ENCODE assay signal across 24 cellular contexts in genomic region chr2:204896146-204896545, GRCh38.
"Had no signal": no experiment of that assay in that cellular context is flagged by ENCODE, and none has a peak within 500 bp of the region (broad histone marks: within the 10 kb centered on the region; RNA-seq: fewer than 3 reads in every experiment).

No MANE protein-coding gene starts in this region.

- H3K4me3 Mint-ChIP-seq: activated CD4-positive, alpha-beta memory T cell treated with anti-CD3 and anti-CD28 coated beads, Interleukin-2, amount 10 ng/mL, durations not matched to agents 7 days and 5 days; activated CD4-positive, alpha-beta T cell treated with anti-CD3 and anti-CD28 coated beads, Interleukin-2, amount 10 ng/mL, durations not matched to agents 24 days and 14 days; activated T-helper 1 cell treated with anti-CD3 and anti-CD28 coated beads, Interleukin-12 subunit alpha, Interleukin-12 subunit beta, Interleukin-2, Interleukin-4 antibody, amounts not matched to agents 30 ng/mL and 10 ng/mL and 1 ng/mL, durations not matched to agents 14 hours and 24 hours and 36 hours; brain; memory B cell; natural killer cell treated with Interleukin-12 subunit alpha and Interleukin-12 subunit beta and Interleukin-15 and Interleukin-18, amount 100 ng/mL, for 72 hours; stimulated activated memory B cell treated with anti-CD40 and anti-IgM and Interleukin-4, amounts not matched to agents 10 μg/mL and 1 μg/mL and 100 μg/mL, for 72 hours had no signal

- FAIRE-seq: keratinocyte, urothelium cell line had no signal

- DNase-seq: activated CD4-positive, alpha-beta memory T cell treated with anti-CD3 and anti-CD28 coated beads, Interleukin-2, amount 10 ng/mL, durations not matched to agents 7 days and 5 days; activated CD4-positive, alpha-beta T cell treated with anti-CD3 and anti-CD28 coated beads, Interleukin-2, amount 10 ng/mL, durations not matched to agents 24 days and 14 days; activated CD4-positive, CD25-positive, alpha-beta regulatory T cell; activated gamma-delta T cell; activated naive CD4-positive, alpha-beta T cell treated with anti-CD3 and anti-CD28 coated beads, Interleukin-2, amount 50 U/mL, for 16 hours; aorta; caudate nucleus; dermis blood vessel endothelial cell; effector memory CD4-positive, alpha-beta T cell; foreskin keratinocyte; left colon; retina; sigmoid colon; stimulated activated CD4-positive, alpha-beta T cell treated with anti-CD3 and anti-CD28 coated beads, Interleukin-15, amount 100 ng/mL, for 24 hours; transverse colon had no signal

- H3K4me3 ChIP-seq: sigmoid colon, smooth muscle cell, transverse colon had no signal

- H3K27ac Mint-ChIP-seq: activated CD4-positive, alpha-beta memory T cell treated with anti-CD3 and anti-CD28 coated beads, Interleukin-2, amount 10 ng/mL, durations not matched to agents 7 days and 5 days; activated CD4-positive, alpha-beta T cell treated with anti-CD3 and anti-CD28 coated beads, Interleukin-2, amount 10 ng/mL, durations not matched to agents 24 days and 14 days; activated T-helper 1 cell treated with anti-CD3 and anti-CD28 coated beads, Interleukin-12 subunit alpha, Interleukin-12 subunit beta, Interleukin-2, Interleukin-4 antibody, amounts not matched to agents 30 ng/mL and 10 ng/mL and 1 ng/mL, durations not matched to agents 14 hours and 24 hours and 36 hours; brain; memory B cell; natural killer cell treated with Interleukin-12 subunit alpha and Interleukin-12 subunit beta and Interleukin-15 and Interleukin-18, amount 100 ng/mL, for 72 hours; progenitor cell of endocrine pancreas; stimulated activated memory B cell treated with anti-CD40 and anti-IgM and Interleukin-4, amounts not matched to agents 10 μg/mL and 1 μg/mL and 100 μg/mL, for 72 hours had no signal

- H3K27me3 ChIP-seq: foreskin keratinocyte, sigmoid colon, transverse colon had no signal

- H3K9me3 ChIP-seq: sigmoid colon, transverse colon had no signal

- H3K4me2 ChIP-seq: smooth muscle cell had no signal

- H3K4me1 Mint-ChIP-seq: memory B cell had no signal

- H3K27me3 Mint-ChIP-seq: activated CD4-positive, alpha-beta memory T cell treated with anti-CD3 and anti-CD28 coated beads, Interleukin-2, amount 10 ng/mL, durations not matched to agents 7 days and 5 days; activated CD4-positive, alpha-beta T cell treated with anti-CD3 and anti-CD28 coated beads, Interleukin-2, amount 10 ng/mL, durations not matched to agents 24 days and 14 days; brain; memory B cell; natural killer cell treated with Interleukin-12 subunit alpha and Interleukin-12 subunit beta and Interleukin-15 and Interleukin-18, amount 100 ng/mL, for 72 hours; progenitor cell of endocrine pancreas; stimulated activated memory B cell treated with anti-CD40 and anti-IgM and Interleukin-4, amounts not matched to agents 10 μg/mL and 1 μg/mL and 100 μg/mL, for 72 hours had no signal

- H3K36me3 ChIP-seq: sigmoid colon, transverse colon had no signal

- H3K27ac ChIP-seq: foreskin keratinocyte, sigmoid colon, transverse colon had no signal

- ATAC-seq: foreskin keratinocyte; left colon; natural killer cell treated with Interleukin-12 subunit alpha and Interleukin-12 subunit beta and Interleukin-15 and Interleukin-18, amount 100 ng/mL, for 72 hours; stimulated activated memory B cell treated with anti-CD40 and anti-IgM and Interleukin-4, amounts not matched to agents 10 μg/mL and 1 μg/mL and 100 μg/mL, for 72 hours had no signal
